In genomic region chr17:39688945-39689344, GRCh38 we compare ENCODE assay signal across 8 cellular contexts. TPM values are rescaled to one million over a fixed set of nuclear protein-coding genes. Genes with fewer than 3 reads are reported as not detected.
DNase-seq lines count a peak whose midpoint lies in the region; ATAC-seq and TF ChIP-seq lines count a peak whose summit lies in the region.

No MANE protein-coding gene starts in this region.

- H3K4me3 ChIP-seq in foreskin fibroblast (ENCODE audit: low read depth in 1 of 2, low read length in 2 of 2) = peak overlapping the region; percentile 57 to 76
- peak overlapping the region; percentile 73 for H3K4me3 ChIP-seq in skeletal muscle cell (ENCODE audit: low read depth, low read length)

- ATAC-seq in activated CD4-positive, alpha-beta T cell treated with anti-CD3 and anti-CD28 coated beads for 36 hours = no peak
- ATAC-seq in T-helper 17 cell (no peak), HG02642 (IDR thresholded peaks at IDR 0.05; ENCODE audit: poor library complexity, unreplicated experiment) (no peak)

- peaks cover 19% of the 10 kb centered on the region for H3K4me1 Mint-ChIP-seq in activated CD4-positive, alpha-beta T cell treated with anti-CD3 and anti-CD28 coated beads for 36 hours
- H3K4me1 Mint-ChIP-seq in T-helper 17 cell = peaks cover 13% of the 10 kb centered on the region

- peak overlapping the region; percentile 86 for H3K4me3 Mint-ChIP-seq in activated CD4-positive, alpha-beta T cell treated with anti-CD3 and anti-CD28 coated beads for 36 hours
- peak overlapping the region; percentile 91 for H3K4me3 Mint-ChIP-seq in T-helper 17 cell

- peaks cover 3% of the 10 kb centered on the region for H3K36me3 Mint-ChIP-seq in activated CD4-positive, alpha-beta T cell treated with anti-CD3 and anti-CD28 coated beads for 36 hours (ENCODE audit: low read depth)
- peaks cover 8% of the 10 kb centered on the region for H3K36me3 Mint-ChIP-seq in T-helper 17 cell (ENCODE audit: low read depth)

- TF ChIP-seq CTCF in foreskin fibroblast (IDR thresholded peaks at IDR 0.05; ENCODE audit: low read depth, low read length) = no peak

- no peaks in the 10 kb centered on the region for H3K9me3 ChIP-seq in T-helper 17 cell (ENCODE audit: control insufficient read depth, low read length, poor library complexity, severe bottlenecking)

- H3K27ac Mint-ChIP-seq in activated CD4-positive, alpha-beta T cell treated with anti-CD3 and anti-CD28 coated beads for 36 hours = peak overlapping the region; percentile 95
- peak overlapping the region; percentile 87 for H3K27ac Mint-ChIP-seq in T-helper 17 cell

- no peaks in the 10 kb centered on the region for H3K9me3 Mint-ChIP-seq in activated CD4-positive, alpha-beta T cell treated with anti-CD3 and anti-CD28 coated beads for 36 hours (ENCODE audit: low read depth)

- H3K27me3 Mint-ChIP-seq in activated CD4-positive, alpha-beta T cell treated with anti-CD3 and anti-CD28 coated beads for 36 hours = no peaks in the 10 kb centered on the region
- no peaks in the 10 kb centered on the region for H3K27me3 Mint-ChIP-seq in T-helper 17 cell

- intact Hi-C loops in activated CD4-positive, alpha-beta T cell treated with anti-CD3 and anti-CD28 coated beads for 36 hours (cut with DNase I, micrococcal nuclease) = loop anchor here (1.0 to 5.0 kb wide), 8 partner anchors 41 to 528 kb away; partner anchors contain the start of genes MIEN1 (in 2 of the 2), STARD3 (in 2 of the 2), MED1 (in 1 of the 2) and MED24 (in 1 of the 2)

- CTCF ChIA-PET in activated CD4-positive, alpha-beta T cell treated with anti-CD3 and anti-CD28 coated beads for 36 hours (lab: Charles Lee) = interaction anchor here (0.7 to 1.4 kb wide), 2 partner anchors 23 to 42 kb away, joined by 3 to 5 read pairs; no protein-coding TSS in a partner anchor

- POLR2A ChIA-PET in activated CD4-positive, alpha-beta T cell treated with anti-CD3 and anti-CD28 coated beads for 36 hours (lab: Charles Lee) = interaction anchor here (0.7 kb wide), 1 partner anchor 34 kb away, joined by 4 read pairs; no protein-coding TSS in a partner anchor

- no peak for DNase-seq in activated CD4-positive, alpha-beta T cell treated with anti-CD3 and anti-CD28 coated beads for 36 hours
- DNase-seq in activated CD4-positive, alpha-beta T cell treated with anti-CD3 and anti-CD28 coated beads, Interleukin-2, amount 50 U/mL, for 48 hours = no peak
- no peak for DNase-seq in T-helper 17 cell
- DNase-seq in foreskin fibroblast = no peak
- DNase-seq in skeletal muscle cell (ENCODE audit: low read depth) = no peak
- DNase-seq in kidney glomerular epithelial cell (lab: John Stamatoyannopoulos, UW) = no peak
- no peak for DNase-seq in amygdala (lab: John Stamatoyannopoulos, UW)

RNA-seq across cellular contexts. Expression of gene PGAP3, which starts 1.1 kb away (rescaled TPM):
- total RNA-seq in activated CD4-positive, alpha-beta T cell treated with anti-CD3 and anti-CD28 coated beads for 36 hours = 10 to 100 TPM in 1 of 2 experiments, 1 to 10 TPM in 1; 8.6 to 11.9 TPM
- 10 to 100 TPM; 28.8 to 31.3 TPM for total RNA-seq in T-helper 17 cell

RNA-seq across cellular contexts. Expression of gene ERBB2, which starts 10.9 kb away (rescaled TPM):
- total RNA-seq in activated CD4-positive, alpha-beta T cell treated with anti-CD3 and anti-CD28 coated beads for 36 hours = 1 to 10 TPM; 5.8 to 6.0 TPM
- total RNA-seq in T-helper 17 cell = 1 to 10 TPM; 1.3 to 3.5 TPM

RNA-seq across cellular contexts. Expression of gene PNMT, which starts 20.7 kb away (rescaled TPM):
- total RNA-seq in activated CD4-positive, alpha-beta T cell treated with anti-CD3 and anti-CD28 coated beads for 36 hours = not detected
- total RNA-seq in T-helper 17 cell = not detected

RNA-seq across cellular contexts. Expression of gene TCAP, which starts 23.8 kb away (rescaled TPM):
- total RNA-seq in activated CD4-positive, alpha-beta T cell treated with anti-CD3 and anti-CD28 coated beads for 36 hours = under 1 TPM; 0.82 to 0.95 TPM
- 1 to 10 TPM; 1.5 to 3.1 TPM for total RNA-seq in T-helper 17 cell

RNA-seq across cellular contexts. Expression of gene MIEN1, which starts 41.4 kb away (rescaled TPM):
- 10 to 100 TPM; 32.5 to 39.4 TPM for total RNA-seq in activated CD4-positive, alpha-beta T cell treated with anti-CD3 and anti-CD28 coated beads for 36 hours
- 10 to 100 TPM; 36.9 to 41.8 TPM for total RNA-seq in T-helper 17 cell
